In the genomic region with DNA sequence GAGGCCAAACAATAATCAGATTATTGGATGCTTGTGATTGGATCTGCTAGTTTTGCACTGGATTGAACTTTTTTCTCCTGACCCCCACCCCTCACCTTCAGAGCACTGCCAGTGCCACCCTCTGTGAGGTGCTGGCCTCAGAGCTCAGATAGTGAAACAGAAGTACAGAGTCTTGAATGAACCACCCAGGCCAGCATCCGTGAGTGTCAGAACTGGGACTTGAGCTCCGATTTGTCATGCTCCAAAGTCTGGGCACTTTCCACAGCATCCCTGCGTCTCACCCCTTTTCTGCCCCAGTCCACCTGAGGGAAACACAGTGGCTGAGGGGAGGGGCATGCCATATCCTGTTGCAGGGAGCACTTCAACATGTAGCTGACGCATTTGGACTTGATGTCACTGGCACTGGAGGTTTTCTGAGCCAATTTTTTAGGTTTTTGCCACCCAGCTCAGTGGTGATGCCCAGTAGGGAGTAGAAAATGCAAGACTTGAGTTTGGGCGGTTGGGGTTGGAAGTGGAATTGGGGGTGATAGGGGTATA, we compare ENCODE assay signal across 15 cellular contexts.
"Had no signal": no experiment of that assay in that cellular context is flagged by ENCODE, and none has a peak within 500 bp of the region (broad histone marks: within the 10 kb centered on the region; RNA-seq: fewer than 3 reads in every experiment).

No MANE protein-coding gene starts in this region.

- H3K9me3 ChIP-seq: breast epithelium, esophagus muscularis mucosa, neutrophil, SK-N-SH, tibial nerve had no signal

- H3K4me1 ChIP-seq: breast epithelium, esophagus muscularis mucosa, tibial nerve had no signal

- H3K36me3 Mint-ChIP-seq: activated naive CD8-positive, alpha-beta T cell treated with anti-CD3 and anti-CD28 coated beads for 36 hours; immature natural killer cell; naive B cell had no signal

- H3K4me3 Mint-ChIP-seq: activated naive CD8-positive, alpha-beta T cell treated with anti-CD3 and anti-CD28 coated beads for 36 hours; immature natural killer cell; T-helper 1 cell treated with Interleukin-12 subunit alpha and Interleukin-12 subunit beta and Interleukin-4 antibody, amounts not matched to agents 30 μg/mL and 1 μg/mL, for 36 hours had no signal

- H3K27ac ChIP-seq: breast epithelium, dorsolateral prefrontal cortex, esophagus muscularis mucosa, neutrophil, tibial nerve had no signal

- H3K27ac Mint-ChIP-seq: activated naive CD8-positive, alpha-beta T cell treated with anti-CD3 and anti-CD28 coated beads for 36 hours; immature natural killer cell; naive B cell; T-helper 1 cell treated with Interleukin-12 subunit alpha and Interleukin-12 subunit beta and Interleukin-4 antibody, amounts not matched to agents 30 μg/mL and 1 μg/mL, for 36 hours had no signal

- DNase-seq: activated CD4-positive, CD25-positive, alpha-beta regulatory T cell; activated naive CD8-positive, alpha-beta T cell treated with anti-CD3 and anti-CD28 coated beads for 36 hours; foreskin fibroblast; glutamatergic neuron; immature natural killer cell; left colon; naive B cell; SK-N-SH had no signal

- H3K9me2 ChIP-seq: SK-N-SH had no signal

- H3K9ac ChIP-seq: SK-N-SH had no signal

- H3K9me3 Mint-ChIP-seq: activated naive CD8-positive, alpha-beta T cell treated with anti-CD3 and anti-CD28 coated beads for 36 hours; immature natural killer cell; naive B cell; T-helper 1 cell treated with Interleukin-12 subunit alpha and Interleukin-12 subunit beta and Interleukin-4 antibody, amounts not matched to agents 30 μg/mL and 1 μg/mL, for 36 hours had no signal

- ATAC-seq: left colon, Right ventricle myocardium inferior had no signal

- H3K27me3 ChIP-seq: breast epithelium, dorsolateral prefrontal cortex, tibial nerve had no signal

- H3K4me2 ChIP-seq: SK-N-SH had no signal

- H3K36me3 ChIP-seq: breast epithelium, esophagus muscularis mucosa, neutrophil, tibial nerve had no signal

- H3K4me3 ChIP-seq: breast epithelium, dorsolateral prefrontal cortex, esophagus muscularis mucosa, tibial nerve had no signal

- H3K4me1 Mint-ChIP-seq: immature natural killer cell, naive B cell had no signal
